Comparison of ENCODE assay signal across 1 cellular context in genomic region chr10:30002438-30003266, GRCh38.
TF ChIP-seq lines count a peak whose summit lies in the region.

No MANE protein-coding gene starts in this region.

TF ChIP-seq in GM23338, 12 proteins besides CTCF, POLR2A, EP300 and RAD21 (continued from another document):
- TF ChIP-seq, protein P1, sequence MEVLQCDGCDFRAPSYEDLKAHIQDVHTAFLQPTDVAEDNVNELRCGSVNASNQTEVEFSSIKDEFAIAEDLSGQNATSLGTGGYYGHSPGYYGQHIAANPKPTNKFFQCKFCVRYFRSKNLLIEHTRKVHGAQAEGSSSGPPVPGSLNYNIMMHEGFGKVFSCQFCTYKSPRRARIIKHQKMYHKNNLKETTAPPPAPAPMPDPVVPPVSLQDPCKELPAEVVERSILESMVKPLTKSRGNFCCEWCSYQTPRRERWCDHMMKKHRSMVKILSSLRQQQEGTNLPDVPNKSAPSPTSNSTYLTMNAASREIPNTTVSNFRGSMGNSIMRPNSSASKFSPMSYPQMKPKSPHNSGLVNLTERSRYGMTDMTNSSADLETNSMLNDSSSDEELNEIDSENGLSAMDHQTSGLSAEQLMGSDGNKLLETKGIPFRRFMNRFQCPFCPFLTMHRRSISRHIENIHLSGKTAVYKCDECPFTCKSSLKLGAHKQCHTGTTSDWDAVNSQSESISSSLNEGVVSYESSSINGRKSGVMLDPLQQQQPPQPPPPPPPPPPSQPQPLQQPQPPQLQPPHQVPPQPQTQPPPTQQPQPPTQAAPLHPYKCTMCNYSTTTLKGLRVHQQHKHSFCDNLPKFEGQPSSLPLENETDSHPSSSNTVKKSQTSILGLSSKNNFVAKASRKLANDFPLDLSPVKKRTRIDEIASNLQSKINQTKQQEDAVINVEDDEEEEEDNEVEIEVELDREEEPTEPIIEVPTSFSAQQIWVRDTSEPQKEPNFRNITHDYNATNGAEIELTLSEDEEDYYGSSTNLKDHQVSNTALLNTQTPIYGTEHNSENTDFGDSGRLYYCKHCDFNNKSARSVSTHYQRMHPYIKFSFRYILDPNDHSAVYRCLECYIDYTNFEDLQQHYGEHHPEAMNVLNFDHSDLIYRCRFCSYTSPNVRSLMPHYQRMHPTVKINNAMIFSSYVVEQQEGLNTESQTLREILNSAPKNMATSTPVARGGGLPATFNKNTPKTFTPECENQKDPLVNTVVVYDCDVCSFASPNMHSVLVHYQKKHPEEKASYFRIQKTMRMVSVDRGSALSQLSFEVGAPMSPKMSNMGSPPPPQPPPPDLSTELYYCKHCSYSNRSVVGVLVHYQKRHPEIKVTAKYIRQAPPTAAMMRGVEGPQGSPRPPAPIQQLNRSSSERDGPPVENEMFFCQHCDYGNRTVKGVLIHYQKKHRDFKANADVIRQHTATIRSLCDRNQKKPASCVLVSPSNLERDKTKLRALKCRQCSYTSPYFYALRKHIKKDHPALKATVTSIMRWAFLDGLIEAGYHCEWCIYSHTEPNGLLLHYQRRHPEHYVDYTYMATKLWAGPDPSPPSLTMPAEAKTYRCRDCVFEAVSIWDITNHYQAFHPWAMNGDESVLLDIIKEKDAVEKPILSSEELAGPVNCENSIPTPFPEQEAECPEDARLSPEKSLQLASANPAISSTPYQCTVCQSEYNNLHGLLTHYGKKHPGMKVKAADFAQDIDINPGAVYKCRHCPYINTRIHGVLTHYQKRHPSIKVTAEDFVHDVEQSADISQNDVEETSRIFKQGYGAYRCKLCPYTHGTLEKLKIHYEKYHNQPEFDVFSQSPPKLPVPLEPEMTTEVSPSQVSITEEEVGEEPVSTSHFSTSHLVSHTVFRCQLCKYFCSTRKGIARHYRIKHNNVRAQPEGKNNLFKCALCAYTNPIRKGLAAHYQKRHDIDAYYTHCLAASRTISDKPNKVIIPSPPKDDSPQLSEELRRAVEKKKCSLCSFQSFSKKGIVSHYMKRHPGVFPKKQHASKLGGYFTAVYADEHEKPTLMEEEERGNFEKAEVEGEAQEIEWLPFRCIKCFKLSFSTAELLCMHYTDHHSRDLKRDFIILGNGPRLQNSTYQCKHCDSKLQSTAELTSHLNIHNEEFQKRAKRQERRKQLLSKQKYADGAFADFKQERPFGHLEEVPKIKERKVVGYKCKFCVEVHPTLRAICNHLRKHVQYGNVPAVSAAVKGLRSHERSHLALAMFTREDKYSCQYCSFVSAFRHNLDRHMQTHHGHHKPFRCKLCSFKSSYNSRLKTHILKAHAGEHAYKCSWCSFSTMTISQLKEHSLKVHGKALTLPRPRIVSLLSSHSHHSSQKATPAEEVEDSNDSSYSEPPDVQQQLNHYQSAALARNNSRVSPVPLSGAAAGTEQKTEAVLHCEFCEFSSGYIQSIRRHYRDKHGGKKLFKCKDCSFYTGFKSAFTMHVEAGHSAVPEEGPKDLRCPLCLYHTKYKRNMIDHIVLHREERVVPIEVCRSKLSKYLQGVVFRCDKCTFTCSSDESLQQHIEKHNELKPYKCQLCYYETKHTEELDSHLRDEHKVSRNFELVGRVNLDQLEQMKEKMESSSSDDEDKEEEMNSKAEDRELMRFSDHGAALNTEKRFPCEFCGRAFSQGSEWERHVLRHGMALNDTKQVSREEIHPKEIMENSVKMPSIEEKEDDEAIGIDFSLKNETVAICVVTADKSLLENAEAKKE (CRISPR knock-in tag; IDR thresholded peaks at IDR 0.05) = no peak
- no peak for TF ChIP-seq STAT1 (IDR thresholded peaks at IDR 0.05; ENCODE audit: unreplicated experiment)
- TF ChIP-seq, protein P2, sequence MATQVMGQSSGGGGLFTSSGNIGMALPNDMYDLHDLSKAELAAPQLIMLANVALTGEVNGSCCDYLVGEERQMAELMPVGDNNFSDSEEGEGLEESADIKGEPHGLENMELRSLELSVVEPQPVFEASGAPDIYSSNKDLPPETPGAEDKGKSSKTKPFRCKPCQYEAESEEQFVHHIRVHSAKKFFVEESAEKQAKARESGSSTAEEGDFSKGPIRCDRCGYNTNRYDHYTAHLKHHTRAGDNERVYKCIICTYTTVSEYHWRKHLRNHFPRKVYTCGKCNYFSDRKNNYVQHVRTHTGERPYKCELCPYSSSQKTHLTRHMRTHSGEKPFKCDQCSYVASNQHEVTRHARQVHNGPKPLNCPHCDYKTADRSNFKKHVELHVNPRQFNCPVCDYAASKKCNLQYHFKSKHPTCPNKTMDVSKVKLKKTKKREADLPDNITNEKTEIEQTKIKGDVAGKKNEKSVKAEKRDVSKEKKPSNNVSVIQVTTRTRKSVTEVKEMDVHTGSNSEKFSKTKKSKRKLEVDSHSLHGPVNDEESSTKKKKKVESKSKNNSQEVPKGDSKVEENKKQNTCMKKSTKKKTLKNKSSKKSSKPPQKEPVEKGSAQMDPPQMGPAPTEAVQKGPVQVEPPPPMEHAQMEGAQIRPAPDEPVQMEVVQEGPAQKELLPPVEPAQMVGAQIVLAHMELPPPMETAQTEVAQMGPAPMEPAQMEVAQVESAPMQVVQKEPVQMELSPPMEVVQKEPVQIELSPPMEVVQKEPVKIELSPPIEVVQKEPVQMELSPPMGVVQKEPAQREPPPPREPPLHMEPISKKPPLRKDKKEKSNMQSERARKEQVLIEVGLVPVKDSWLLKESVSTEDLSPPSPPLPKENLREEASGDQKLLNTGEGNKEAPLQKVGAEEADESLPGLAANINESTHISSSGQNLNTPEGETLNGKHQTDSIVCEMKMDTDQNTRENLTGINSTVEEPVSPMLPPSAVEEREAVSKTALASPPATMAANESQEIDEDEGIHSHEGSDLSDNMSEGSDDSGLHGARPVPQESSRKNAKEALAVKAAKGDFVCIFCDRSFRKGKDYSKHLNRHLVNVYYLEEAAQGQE (IDR thresholded peaks at IDR 0.05; ENCODE audit: unreplicated experiment) = no peak
TF ChIP-seq in GM23338: peak in this region for 0.
